ENCODE assay signal across 17 cellular contexts in genomic region chr11:48037709-48038468, GRCh38. TPM values are rescaled to one million over a fixed set of nuclear protein-coding genes. Genes with fewer than 3 reads are reported as not detected.
DNase-seq lines count a peak whose midpoint lies in the region; TF ChIP-seq lines count a peak whose summit lies in the region.
"Had no signal": no experiment of that assay in that cellular context is flagged by ENCODE, and none has a peak within 500 bp of the region (broad histone marks: within the 10 kb centered on the region; RNA-seq: fewer than 3 reads in every experiment).

No MANE protein-coding gene starts in this region.

- no peaks in the 10 kb centered on the region for H3K9me3 Mint-ChIP-seq in nephron progenitor cell

- H3K27me3 Mint-ChIP-seq in nephron progenitor cell (ENCODE audit: low read depth, poor library complexity) = peaks cover 2% of the 10 kb centered on the region

- no peaks in the 10 kb centered on the region for H3K36me3 Mint-ChIP-seq in nephron progenitor cell (ENCODE audit: low read depth)

- in situ Hi-C loops in astrocyte of the cerebellum (cut with HindIII; ENCODE audit: low sequenced_read_pairs) = no loop called here

- H3K4me1 Mint-ChIP-seq in nephron progenitor cell = peaks cover 64% of the 10 kb centered on the region

- peak; percentile 47 for DNase-seq in Daoy (ENCODE audit: low read depth)
- peak; percentile 7 to 12 for DNase-seq in Kasumi-1 (lab: John Stamatoyannopoulos, UW)
- peak; percentile 51 for DNase-seq in astrocyte of the cerebellum (ENCODE audit: low read depth)
- no peak for DNase-seq in nephron progenitor cell
- no peak for DNase-seq in NAMALWA (ENCODE audit: low spot score)
- DNase-seq in effector CD8-positive, alpha-beta T cell (lab: John Stamatoyannopoulos, UW) = no peak
- no peak for DNase-seq in stimulated activated CD4-positive, alpha-beta T cell treated with anti-CD3 and anti-CD28 coated beads, Interleukin-2, amount 100 ng/mL, for 48 hours
- DNase-seq: activated CD8-positive, alpha-beta memory T cell treated with anti-CD3 and anti-CD28 coated beads for 24 hours; body of pancreas; esophagus squamous epithelium; hypothalamus; NCI-H1436; ovary; stimulated activated naive CD4-positive, alpha-beta T cell treated with Interleukin-2 at 50 U/mL for 16 hours had no signal

- peak overlapping the region; percentile 91 for H3K27ac Mint-ChIP-seq in nephron progenitor cell

- no peak overlapping the region for H3K4me3 ChIP-seq in astrocyte of the cerebellum (ENCODE audit: low read depth, low read length)
- H3K4me3 ChIP-seq: body of pancreas, esophagus squamous epithelium, K562, ovary, SJSA1, skin epidermis had no signal

- no peak for TF ChIP-seq CTCF in astrocyte of the cerebellum (IDR thresholded peaks at IDR 0.05; ENCODE audit: low read depth, low read length, missing control alignments)
- TF ChIP-seq CTCF in nephron progenitor cell (IDR thresholded peaks at IDR 0.05) = no peak

- no peak overlapping the region for H3K4me3 Mint-ChIP-seq in nephron progenitor cell

RNA-seq across cellular contexts. Expression of gene PTPRJ, which starts 57.5 kb away (rescaled TPM):
- 17.0 and 17.6 TPM in 2 replicates for total RNA-seq in Daoy (2014; rRNA removed; shearing (Covaris generic))

Comparison
In these comparisons a context has a peak if more than half of its experiments do, and no peak if none do; other contexts are left out.
1. DNase-seq: peak in Daoy (single experiment), Kasumi-1 (2 of 2) and astrocyte of the cerebellum (single experiment); none in nephron progenitor cell (single experiment), NAMALWA (single experiment), effector CD8-positive, alpha-beta T cell (single experiment) and stimulated activated CD4-positive, alpha-beta T cell treated with anti-CD3 and anti-CD28 coated beads, Interleukin-2, amount 100 ng/mL, for 48 hours (0 of 2).